In the genomic region with DNA sequence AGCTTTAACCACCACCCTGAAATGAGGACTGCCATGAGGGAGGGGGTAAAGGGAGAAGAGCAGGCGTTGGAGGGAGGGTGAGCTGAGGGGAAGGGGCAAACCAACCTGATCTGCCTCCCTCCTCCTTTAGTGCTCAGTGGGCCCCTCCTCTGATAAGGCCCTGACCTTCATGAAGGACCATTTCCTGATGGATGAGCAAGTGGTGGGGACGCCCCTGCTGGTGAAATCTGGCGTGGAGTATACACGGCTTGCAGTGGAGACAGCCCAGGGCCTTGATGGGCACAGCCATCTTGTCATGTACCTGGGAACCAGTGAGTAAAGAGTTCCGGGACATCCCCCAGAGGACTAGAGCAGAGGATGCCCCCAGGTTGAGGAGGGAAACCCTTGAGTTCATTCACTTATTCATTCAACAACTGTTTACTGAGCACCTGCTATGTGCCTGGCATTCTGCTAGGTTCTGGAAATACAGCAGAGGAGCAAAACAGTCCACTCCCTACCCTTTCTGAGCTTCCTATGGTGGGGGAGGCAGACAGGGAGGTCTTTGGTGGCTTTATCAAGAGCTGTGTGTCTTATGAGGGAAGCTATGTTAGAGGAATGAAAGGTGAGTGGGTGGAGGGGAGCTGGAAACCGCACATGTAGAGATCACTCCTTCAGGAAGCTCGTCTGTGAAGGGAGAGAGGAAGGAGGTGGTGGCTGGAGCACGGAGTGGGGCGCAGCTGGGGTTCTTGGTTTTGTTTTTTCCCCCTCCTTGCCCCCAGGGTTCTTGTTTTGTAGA, we compare ENCODE assay signal across 1 cellular context.
TF ChIP-seq lines count a peak whose summit lies in the region.

No MANE protein-coding gene starts in this region.

TF ChIP-seq in H1, 55 proteins besides CTCF, POLR2A, EP300 and RAD21:
- TF ChIP-seq YY1 (IDR thresholded peaks at IDR 0.05; ENCODE audit: low read depth, low read length), result peak; percentile 57; the same call in 1 of the 2 replicates
- TF ChIP-seq POLR2AphosphoS5 (IDR thresholded peaks at IDR 0.05; ENCODE audit: low read depth, low read length), result no peak
TF ChIP-seq in H1: peak in this region for 1.
